Comparison of ENCODE assay signal across 1 cellular context in genomic region chr15:92155941-92156340, GRCh38.
A peak's percentile ranks its signal among the peaks of the same experiment; 100 is the strongest.
TF ChIP-seq lines count a peak whose summit lies in the region.

No MANE protein-coding gene starts in this region.

TF ChIP-seq in HEK293, 187 proteins besides CTCF, POLR2A, EP300 and RAD21 (continued from another document):
- TF ChIP-seq ZNF639 (tag by site-specific recombination; IDR thresholded peaks at IDR 0.05) = no peak
- TF ChIP-seq ZNF610 (tag by site-specific recombination; IDR thresholded peaks at IDR 0.05; ENCODE audit: borderline replicate concordance) = no peak
- no peak for TF ChIP-seq REPIN1 (tag by site-specific recombination; IDR thresholded peaks at IDR 0.05; ENCODE audit: low read depth)
- TF ChIP-seq BCL11B (tag by site-specific recombination; IDR thresholded peaks at IDR 0.05; ENCODE audit: low read depth) = 0 out of 2 replicates have a peak, but pooled peaks have one; percentile 51
- TF ChIP-seq, protein P1, sequence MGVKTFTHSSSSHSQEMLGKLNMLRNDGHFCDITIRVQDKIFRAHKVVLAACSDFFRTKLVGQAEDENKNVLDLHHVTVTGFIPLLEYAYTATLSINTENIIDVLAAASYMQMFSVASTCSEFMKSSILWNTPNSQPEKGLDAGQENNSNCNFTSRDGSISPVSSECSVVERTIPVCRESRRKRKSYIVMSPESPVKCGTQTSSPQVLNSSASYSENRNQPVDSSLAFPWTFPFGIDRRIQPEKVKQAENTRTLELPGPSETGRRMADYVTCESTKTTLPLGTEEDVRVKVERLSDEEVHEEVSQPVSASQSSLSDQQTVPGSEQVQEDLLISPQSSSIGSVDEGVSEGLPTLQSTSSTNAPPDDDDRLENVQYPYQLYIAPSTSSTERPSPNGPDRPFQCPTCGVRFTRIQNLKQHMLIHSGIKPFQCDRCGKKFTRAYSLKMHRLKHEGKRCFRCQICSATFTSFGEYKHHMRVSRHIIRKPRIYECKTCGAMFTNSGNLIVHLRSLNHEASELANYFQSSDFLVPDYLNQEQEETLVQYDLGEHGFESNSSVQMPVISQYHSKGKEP (tag by site-specific recombination; IDR thresholded peaks at IDR 0.05) = no peak
- no peak for TF ChIP-seq ZNF645 (tag by site-specific recombination; IDR thresholded peaks at IDR 0.05)
- TF ChIP-seq ZNF585B (tag by site-specific recombination; IDR thresholded peaks at IDR 0.05) = no peak
- peak; percentile 75 for TF ChIP-seq FEZF1 (tag by site-specific recombination; IDR thresholded peaks at IDR 0.05)
- no peak for TF ChIP-seq ZNF707 (tag by site-specific recombination; IDR thresholded peaks at IDR 0.05)
- no peak for TF ChIP-seq ZNF792 (tag by site-specific recombination; IDR thresholded peaks at IDR 0.05)
- TF ChIP-seq ZNF426 (tag by site-specific recombination; IDR thresholded peaks at IDR 0.05) = no peak
- no peak for TF ChIP-seq ZNF621 (tag by site-specific recombination; IDR thresholded peaks at IDR 0.05)
- no peak for TF ChIP-seq AEBP2 (tag by site-specific recombination; IDR thresholded peaks at IDR 0.05; ENCODE audit: borderline replicate concordance)
TF ChIP-seq in HEK293: peak in this region for 4.
